ENCODE assay signal across 14 cellular contexts in genomic region chr16:86248325-86248905, GRCh38.
"Had no signal": no experiment of that assay in that cellular context is flagged by ENCODE, and none has a peak within 500 bp of the region (broad histone marks: within the 10 kb centered on the region; RNA-seq: fewer than 3 reads in every experiment).

No MANE protein-coding gene starts in this region.

- H3K36me3 ChIP-seq: esophagus squamous epithelium, gastroesophageal sphincter, sigmoid colon, stomach had no signal

- H2AFZ ChIP-seq: hepatocyte had no signal

- DNase-seq: esophagus squamous epithelium; foreskin fibroblast; naive thymus-derived CD4-positive, alpha-beta T cell; nephron progenitor cell; sigmoid colon; stimulated activated CD4-positive, alpha-beta T cell treated with anti-CD3 and anti-CD28 coated beads, Interleukin-4, amount 100 ng/mL, for 4 hours; stimulated activated naive CD4-positive, alpha-beta T cell; stomach; substantia nigra; trophoblast cell had no signal

- H3K4me1 ChIP-seq: gastroesophageal sphincter, sigmoid colon, stomach had no signal

- H3K4me2 ChIP-seq: hepatocyte had no signal

- H3K27ac ChIP-seq: esophagus squamous epithelium, gastroesophageal sphincter, hepatocyte, sigmoid colon, skin epidermis, stomach had no signal

- H3K4me3 ChIP-seq: esophagus squamous epithelium, gastroesophageal sphincter, hepatocyte, sigmoid colon, skin epidermis, stomach had no signal

- H3K27me3 ChIP-seq: gastroesophageal sphincter, hepatocyte, sigmoid colon, stomach had no signal

- ATAC-seq: gastroesophageal sphincter; left lobe of liver; naive thymus-derived CD4-positive, alpha-beta T cell had no signal

- H3K9me3 ChIP-seq: esophagus squamous epithelium, gastroesophageal sphincter, sigmoid colon had no signal
